ENCODE assay signal across 1 cellular context in the genomic region with DNA sequence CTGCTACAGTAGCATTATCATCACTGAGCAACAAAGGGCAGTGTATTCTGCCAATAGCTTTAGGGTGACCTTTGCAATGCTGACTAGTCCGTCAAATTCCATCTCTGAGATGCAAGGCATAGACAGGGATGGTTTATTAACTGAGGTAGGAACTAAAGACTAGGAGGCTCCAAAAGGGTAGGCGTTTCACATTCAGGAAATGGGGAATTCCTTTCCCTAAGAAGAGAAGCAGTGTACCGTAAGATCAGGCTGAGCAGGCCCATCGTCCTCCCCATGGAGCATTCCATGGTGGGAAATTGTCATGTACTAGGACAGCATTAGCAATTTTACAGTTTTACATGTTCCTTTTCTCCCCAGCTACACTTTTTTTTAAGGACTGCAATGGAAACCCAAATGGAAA.
TF ChIP-seq lines count a peak whose summit lies in the region.

No MANE protein-coding gene starts in this region.

TF ChIP-seq in IMR-90, 13 proteins besides CTCF, POLR2A, EP300 and RAD21 (continued from another document):
- TF ChIP-seq CEBPB (IDR thresholded peaks at IDR 0.05; ENCODE audit: low read depth, low read length): no peak
- TF ChIP-seq NFE2L2 (IDR thresholded peaks at IDR 0.05; ENCODE audit: low read depth, low read length): no peak
- TF ChIP-seq MXI1 (IDR thresholded peaks at IDR 0.05; ENCODE audit: borderline replicate concordance, low read depth, low read length): no peak
- TF ChIP-seq BHLHE40 (IDR thresholded peaks at IDR 0.05; ENCODE audit: low read depth, low read length): no peak
- TF ChIP-seq, protein P1, sequence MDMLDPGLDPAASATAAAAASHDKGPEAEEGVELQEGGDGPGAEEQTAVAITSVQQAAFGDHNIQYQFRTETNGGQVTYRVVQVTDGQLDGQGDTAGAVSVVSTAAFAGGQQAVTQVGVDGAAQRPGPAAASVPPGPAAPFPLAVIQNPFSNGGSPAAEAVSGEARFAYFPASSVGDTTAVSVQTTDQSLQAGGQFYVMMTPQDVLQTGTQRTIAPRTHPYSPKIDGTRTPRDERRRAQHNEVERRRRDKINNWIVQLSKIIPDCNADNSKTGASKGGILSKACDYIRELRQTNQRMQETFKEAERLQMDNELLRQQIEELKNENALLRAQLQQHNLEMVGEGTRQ (IDR thresholded peaks at IDR 0.05; ENCODE audit: low read depth, low read length): no peak
- TF ChIP-seq SMC3 (IDR thresholded peaks at IDR 0.05; ENCODE audit: low read depth, low read length): no peak
- TF ChIP-seq FOS (IDR thresholded peaks at IDR 0.05; ENCODE audit: low read depth, low read length): no peak
- TF ChIP-seq CHD1 (IDR thresholded peaks at IDR 0.05; ENCODE audit: low read depth, low read length): no peak
- TF ChIP-seq RFX5 (IDR thresholded peaks at IDR 0.05; ENCODE audit: low read depth, low read length): no peak
